In genomic region chr12:68374315-68374982, GRCh38 we compare ENCODE assay signal across 8 cellular contexts. TPM values are rescaled to one million over a fixed set of nuclear protein-coding genes. Genes with fewer than 3 reads are reported as not detected.
DNase-seq lines count a peak whose midpoint lies in the region; ATAC-seq and TF ChIP-seq lines count a peak whose summit lies in the region.

No MANE protein-coding gene starts in this region.

- H3K4me3 Mint-ChIP-seq in chondrocyte (ENCODE audit: unreplicated experiment): no peak overlapping the region

- DNase-seq in GM10266 (ENCODE audit: extremely low spot score): peak; percentile 54
- peak; percentile 94 for DNase-seq in NCI-H2107 treated with DMSO at 0.1 percent for 48 hours (lab: John Stamatoyannopoulos, UW; ENCODE audit: unreplicated experiment)
- DNase-seq in activated gamma-delta T cell treated with anti-CD3 and anti-CD28 coated beads, Interleukin-2, amount 50 U/mL, for 16 hours (ENCODE audit: low read depth): peak; percentile 26
- peak; percentile 75 for DNase-seq in stimulated activated CD4-positive, alpha-beta T cell treated with anti-CD3 and anti-CD28 coated beads, Interleukin-1b, Interleukin-23, amount 100 ng/mL, for 48 hours
- DNase-seq in chondrocyte (ENCODE audit: low spot score): no peak
- DNase-seq in COR-L47 (lab: John Stamatoyannopoulos, UW): no peak
- no peak for DNase-seq in NCI-H345 (lab: John Stamatoyannopoulos, UW)

- no peaks in the 10 kb centered on the region for H3K27me3 Mint-ChIP-seq in chondrocyte (ENCODE audit: low read depth)

- no peak overlapping the region for H3K27ac Mint-ChIP-seq in chondrocyte (ENCODE audit: unreplicated experiment)

- H3K4me1 Mint-ChIP-seq in chondrocyte (ENCODE audit: low read depth): peaks cover 24% of the 10 kb centered on the region

- H3K36me3 Mint-ChIP-seq in chondrocyte (ENCODE audit: low read depth): no peaks in the 10 kb centered on the region

- no peaks in the 10 kb centered on the region for H3K9me3 Mint-ChIP-seq in chondrocyte (ENCODE audit: low read depth)

- ATAC-seq in GM21723 (IDR thresholded peaks at IDR 0.05; ENCODE audit: unreplicated experiment): peak; percentile 96

- TF ChIP-seq CTCF in GM10266 (IDR thresholded peaks at IDR 0.05; ENCODE audit: control insufficient read depth, insufficient read depth, low read depth, missing control alignments) (no peak), chondrocyte (IDR thresholded peaks at IDR 0.05) (no peak)

RNA-seq across cellular contexts. Expression of gene MDM1, which starts 42.3 kb away (rescaled TPM):
- 9.5 to 10.9 TPM (median 10.0 TPM) in 3 replicates for total RNA-seq in chondrocyte

Comparison
In these comparisons a context has a peak if more than half of its experiments do, and no peak if none do; other contexts are left out.
1. DNase-seq: peak in GM10266 (single experiment), NCI-H2107 treated with DMSO at 0.1 percent for 48 hours (single experiment), activated gamma-delta T cell treated with anti-CD3 and anti-CD28 coated beads, Interleukin-2, amount 50 U/mL, for 16 hours (single experiment) and stimulated activated CD4-positive, alpha-beta T cell treated with anti-CD3 and anti-CD28 coated beads, Interleukin-1b, Interleukin-23, amount 100 ng/mL, for 48 hours (single experiment); none in chondrocyte (single experiment), COR-L47 (single experiment) and NCI-H345 (single experiment).